In genomic region chr2:86808315-86809161, GRCh38 we compare ENCODE assay signal across 8 cellular contexts. TPM values are rescaled to one million over a fixed set of nuclear protein-coding genes. Genes with fewer than 3 reads are reported as not detected.
DNase-seq lines count a peak whose midpoint lies in the region; ATAC-seq, FAIRE-seq and TF ChIP-seq lines count a peak whose summit lies in the region.

No MANE protein-coding gene starts in this region.

- no peaks in the 10 kb centered on the region for H3K27me3 ChIP-seq in right cardiac atrium (ENCODE audit: control insufficient read depth, insufficient read depth)
- peaks cover 0 to 35% (median 4%) of the 10 kb centered on the region in 3 donors for H3K27me3 ChIP-seq in psoas muscle (ENCODE audit: insufficient read depth in 3 of 3, low read length in 2 of 3)

- no peaks in the 10 kb centered on the region for H3K9me3 ChIP-seq in right cardiac atrium (ENCODE audit: control insufficient read depth, low read length)
- H3K9me3 ChIP-seq in psoas muscle = no peaks in the 10 kb centered on the region

- H3K27ac Mint-ChIP-seq in T-helper 1 cell treated with Interleukin-12 subunit alpha and Interleukin-12 subunit beta and Interleukin-4 antibody, amounts not matched to agents 30 μg/mL and 1 μg/mL, for 36 hours = peak overlapping the region; percentile 3

- H3K4me3 ChIP-seq in right cardiac atrium (ENCODE audit: low read length) = peak overlapping the region; percentile 49
- peak overlapping the region; percentile 64 for H3K4me3 ChIP-seq in psoas muscle
- H3K4me3 ChIP-seq in urinary bladder (ENCODE audit: low read depth, low read length) = peak overlapping the region; percentile 25

- no peak for TF ChIP-seq POLR2A in GM12891 (IDR thresholded peaks at IDR 0.05; ENCODE audit: low read depth, low read length)

- no peaks in the 10 kb centered on the region for H3K4me1 ChIP-seq in right cardiac atrium (ENCODE audit: control insufficient read depth, insufficient read depth, low read length)
- H3K4me1 ChIP-seq in psoas muscle = peaks cover 4% of the 10 kb centered on the region
- no peaks in the 10 kb centered on the region for H3K4me1 ChIP-seq in urinary bladder (ENCODE audit: insufficient read depth)

- WGBS in right cardiac atrium = 11% methylated on average over 36 of the region's 36 CpGs
- 14 to 19% (median 16%) methylated on average over 36 of the region's 36 CpGs for WGBS in psoas muscle, 3 donors
- 10% methylated on average over 36 of the region's 36 CpGs for WGBS in urinary bladder

- H3K36me3 ChIP-seq in psoas muscle (ENCODE audit: insufficient read depth in 1 of 2, low read depth in 1 of 2) (no peaks in the 10 kb centered on the region), urinary bladder (ENCODE audit: insufficient read depth) (no peaks in the 10 kb centered on the region)

- H3K36me3 Mint-ChIP-seq in T-helper 1 cell treated with Interleukin-12 subunit alpha and Interleukin-12 subunit beta and Interleukin-4 antibody, amounts not matched to agents 30 μg/mL and 1 μg/mL, for 36 hours (ENCODE audit: low read depth) = no peaks in the 10 kb centered on the region

- peak; percentile 93 for ATAC-seq in HG02884 (IDR thresholded peaks at IDR 0.05; ENCODE audit: unreplicated experiment)
- ATAC-seq in right cardiac atrium = peak; percentile 95 to 98
- peak; percentile 96 to 99 (median 98) for ATAC-seq in psoas muscle

- H3K4me3 Mint-ChIP-seq in T-helper 1 cell treated with Interleukin-12 subunit alpha and Interleukin-12 subunit beta and Interleukin-4 antibody, amounts not matched to agents 30 μg/mL and 1 μg/mL, for 36 hours = peak overlapping the region; percentile 93

- peaks cover 54% of the 10 kb centered on the region for H3K27me3 Mint-ChIP-seq in T-helper 1 cell treated with Interleukin-12 subunit alpha and Interleukin-12 subunit beta and Interleukin-4 antibody, amounts not matched to agents 30 μg/mL and 1 μg/mL, for 36 hours (ENCODE audit: low read depth)

- H3K27ac ChIP-seq in angular gyrus (ENCODE audit: low read depth, low read length) (peak overlapping the region; percentile 13), right cardiac atrium (ENCODE audit: low read length) (no peak overlapping the region), psoas muscle (no peak overlapping the region), urinary bladder (ENCODE audit: low read depth) (no peak overlapping the region)

- intact Hi-C loops in right cardiac atrium (cut with DNase I) = no loop called here
- intact Hi-C loops in psoas muscle (cut with DNase I) = no loop called here

- TF ChIP-seq CTCF in psoas muscle (IDR thresholded peaks at IDR 0.05) = peak; percentile 92

- DNase-seq in GM12891 (ENCODE audit: insufficient read length, low spot score) (peak; percentile 95), NCI-H146 treated with DMSO at 0.1 percent for 48 hours (lab: John Stamatoyannopoulos, UW; ENCODE audit: unreplicated experiment) (peak; percentile 82), right cardiac atrium (peak; percentile 82 to 93 (median 91)), psoas muscle (peak; percentile 87 to 92)

- no peaks in the 10 kb centered on the region for H3K9me3 Mint-ChIP-seq in T-helper 1 cell treated with Interleukin-12 subunit alpha and Interleukin-12 subunit beta and Interleukin-4 antibody, amounts not matched to agents 30 μg/mL and 1 μg/mL, for 36 hours

- H3K4me1 Mint-ChIP-seq in T-helper 1 cell treated with Interleukin-12 subunit alpha and Interleukin-12 subunit beta and Interleukin-4 antibody, amounts not matched to agents 30 μg/mL and 1 μg/mL, for 36 hours (ENCODE audit: low read depth) = peaks cover 20% of the 10 kb centered on the region

- peak; percentile 99 for FAIRE-seq in GM12891 (lab: Jason Lieb, UNC)

TF ChIP-seq in GM12891, 5 proteins besides CTCF, POLR2A, EP300 and RAD21:
- TF ChIP-seq PAX5 (IDR thresholded peaks at IDR 0.05; ENCODE audit: insufficient read depth, low read length, severe bottlenecking) (peak; percentile 36), POU2F2 (IDR thresholded peaks at IDR 0.05; ENCODE audit: low read depth, low read length) (peak; percentile 61; the same call in 1 of the 2 replicates), POLR2AphosphoS5 (IDR thresholded peaks at IDR 0.05; ENCODE audit: low read depth, low read length) (no peak)
TF ChIP-seq in GM12891: peak in this region for 2.

RNA-seq across cellular contexts. Expression of gene CD8A, which starts 17.8 kb away (rescaled TPM):
- 0.05 TPM for polyA plus RNA-seq in GM12891 (2012; ENCODE audit: low read depth, missing spikeins)
- total RNA-seq in right cardiac atrium = 1 to 10 TPM in 3 of 4 donors, under 1 TPM in 1; 0.71 to 2.0 (median 1.2) TPM
- polyA plus RNA-seq in right cardiac atrium = 1.1 TPM
- under 1 TPM; 0.27 to 0.81 (median 0.52) TPM for total RNA-seq in psoas muscle
- under 1 TPM; 0.09 to 0.18 (median 0.10) TPM for polyA plus RNA-seq in psoas muscle
- not detected for total RNA-seq in urinary bladder
- polyA plus RNA-seq in urinary bladder = 2.1 TPM

RNA-seq across cellular contexts. Expression of gene CD8B, which starts 53.1 kb away (rescaled TPM):
- polyA plus RNA-seq in GM12891 (2012; ENCODE audit: low read depth, missing spikeins) = 0.14 TPM
- total RNA-seq in right cardiac atrium (under 1 TPM in 3 of 4 donors, not detected in 1; 0.45 to 0.80 (median 0.68) TPM), psoas muscle (under 1 TPM in 1 of 4 donors, not detected in 3; 0.43 TPM), urinary bladder (not detected)
- polyA plus RNA-seq in right cardiac atrium (0.20 TPM), psoas muscle (under 1 TPM in 2 of 3 donors, not detected in 1; 0.12 to 0.13 TPM), urinary bladder (0.82 TPM)
